Comparison of ENCODE assay signal across 8 cellular contexts in the genomic region with DNA sequence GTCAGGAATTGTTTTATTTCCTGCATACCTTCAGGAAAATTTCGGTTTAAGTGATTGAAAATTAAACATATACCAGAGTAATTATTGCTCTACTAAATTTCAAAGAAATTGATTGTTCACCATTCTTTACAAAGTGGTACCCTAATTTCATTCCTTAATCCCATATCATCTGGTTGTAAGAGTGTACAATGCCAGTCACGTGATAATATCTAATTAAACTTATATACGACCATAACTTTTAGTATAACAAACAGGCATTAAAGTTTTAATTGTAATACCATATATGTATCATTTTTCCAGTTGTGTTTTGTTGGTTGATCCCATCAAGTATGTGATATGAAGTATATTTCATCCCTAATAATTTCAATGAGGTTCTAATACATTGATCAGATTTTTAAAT.
"Had no signal": no experiment of that assay in that cellular context is flagged by ENCODE, and none has a peak within 500 bp of the region (broad histone marks: within the 10 kb centered on the region; RNA-seq: fewer than 3 reads in every experiment).

No MANE protein-coding gene starts in this region.

- FAIRE-seq: G401.6, GM12878, GM12891, GM12892, GM18507, GM19239 had no signal

- ATAC-seq: GM12878 had no signal

- DNase-seq: GDM1, GF-D8 had no signal

- H3K4me3 ChIP-seq: GM12878 had no signal
